1 cellular context compared by ENCODE assay signal in the genomic region with DNA sequence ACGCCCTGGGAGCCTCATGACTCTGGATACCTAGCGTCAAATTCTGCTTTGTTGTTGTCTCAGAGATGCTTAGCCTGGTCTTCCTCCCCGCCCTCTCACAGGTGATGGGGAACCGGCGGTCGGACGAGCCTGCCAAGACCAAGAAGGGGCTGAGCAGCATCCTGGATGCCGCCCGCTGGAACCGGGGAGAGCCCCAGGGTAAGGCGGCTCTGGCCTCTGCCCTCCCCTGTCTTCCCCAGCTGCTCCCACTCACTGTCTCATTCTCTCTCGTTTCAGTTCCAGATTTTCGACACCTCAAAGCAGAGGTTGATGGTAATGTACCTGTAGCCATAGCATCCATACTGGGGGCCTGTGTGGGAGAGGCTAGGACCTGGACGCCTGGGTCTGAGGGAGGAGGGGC.
TF ChIP-seq lines count a peak whose summit lies in the region.

No MANE protein-coding gene starts in this region.

TF ChIP-seq in GM12878, 131 proteins besides CTCF, POLR2A, EP300 and RAD21:
- TF ChIP-seq, protein P1, sequence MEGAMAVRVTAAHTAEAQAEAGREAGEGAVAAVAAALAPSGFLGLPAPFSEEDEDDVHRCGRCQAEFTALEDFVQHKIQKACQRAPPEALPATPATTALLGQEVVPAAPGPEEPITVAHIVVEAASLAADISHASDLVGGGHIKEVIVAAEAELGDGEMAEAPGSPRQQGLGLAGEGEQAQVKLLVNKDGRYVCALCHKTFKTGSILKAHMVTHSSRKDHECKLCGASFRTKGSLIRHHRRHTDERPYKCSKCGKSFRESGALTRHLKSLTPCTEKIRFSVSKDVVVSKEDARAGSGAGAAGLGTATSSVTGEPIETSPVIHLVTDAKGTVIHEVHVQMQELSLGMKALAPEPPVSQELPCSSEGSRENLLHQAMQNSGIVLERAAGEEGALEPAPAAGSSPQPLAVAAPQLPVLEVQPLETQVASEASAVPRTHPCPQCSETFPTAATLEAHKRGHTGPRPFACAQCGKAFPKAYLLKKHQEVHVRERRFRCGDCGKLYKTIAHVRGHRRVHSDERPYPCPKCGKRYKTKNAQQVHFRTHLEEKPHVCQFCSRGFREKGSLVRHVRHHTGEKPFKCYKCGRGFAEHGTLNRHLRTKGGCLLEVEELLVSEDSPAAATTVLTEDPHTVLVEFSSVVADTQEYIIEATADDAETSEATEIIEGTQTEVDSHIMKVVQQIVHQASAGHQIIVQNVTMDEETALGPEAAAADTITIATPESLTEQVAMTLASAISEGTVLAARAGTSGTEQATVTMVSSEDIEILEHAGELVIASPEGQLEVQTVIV (IDR thresholded peaks at IDR 0.05; ENCODE audit: borderline replicate concordance, partially characterized antibody): no peak
- no peak for TF ChIP-seq KAT2A (conservative IDR thresholded peaks at IDR 0.05; ENCODE audit: control insufficient read depth, low read depth, low read length)
- no peak for TF ChIP-seq CHD2 (IDR thresholded peaks at IDR 0.05; ENCODE audit: borderline replicate concordance, low read depth, low read length)
- peak; percentile 54; the same call in 1 of the 2 replicates for TF ChIP-seq SPI1 (IDR thresholded peaks at IDR 0.05; ENCODE audit: borderline replicate concordance, insufficient read depth, low read depth, low read length)
- TF ChIP-seq PAX5 (IDR thresholded peaks at IDR 0.05; ENCODE audit: borderline replicate concordance, low read depth, low read length): no peak
- TF ChIP-seq, protein P2, sequence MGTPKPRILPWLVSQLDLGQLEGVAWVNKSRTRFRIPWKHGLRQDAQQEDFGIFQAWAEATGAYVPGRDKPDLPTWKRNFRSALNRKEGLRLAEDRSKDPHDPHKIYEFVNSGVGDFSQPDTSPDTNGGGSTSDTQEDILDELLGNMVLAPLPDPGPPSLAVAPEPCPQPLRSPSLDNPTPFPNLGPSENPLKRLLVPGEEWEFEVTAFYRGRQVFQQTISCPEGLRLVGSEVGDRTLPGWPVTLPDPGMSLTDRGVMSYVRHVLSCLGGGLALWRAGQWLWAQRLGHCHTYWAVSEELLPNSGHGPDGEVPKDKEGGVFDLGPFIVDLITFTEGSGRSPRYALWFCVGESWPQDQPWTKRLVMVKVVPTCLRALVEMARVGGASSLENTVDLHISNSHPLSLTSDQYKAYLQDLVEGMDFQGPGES (IDR thresholded peaks at IDR 0.05): no peak
- TF ChIP-seq POLR2AphosphoS2 (IDR thresholded peaks at IDR 0.05; ENCODE audit: low read depth, low read length): no peak
- TF ChIP-seq TARDBP (IDR thresholded peaks at IDR 0.05; ENCODE audit: borderline replicate concordance): no peak
- no peak for TF ChIP-seq NRF1 (conservative IDR thresholded peaks at IDR 0.05; ENCODE audit: low read depth, low read length)
